In the genomic region with DNA sequence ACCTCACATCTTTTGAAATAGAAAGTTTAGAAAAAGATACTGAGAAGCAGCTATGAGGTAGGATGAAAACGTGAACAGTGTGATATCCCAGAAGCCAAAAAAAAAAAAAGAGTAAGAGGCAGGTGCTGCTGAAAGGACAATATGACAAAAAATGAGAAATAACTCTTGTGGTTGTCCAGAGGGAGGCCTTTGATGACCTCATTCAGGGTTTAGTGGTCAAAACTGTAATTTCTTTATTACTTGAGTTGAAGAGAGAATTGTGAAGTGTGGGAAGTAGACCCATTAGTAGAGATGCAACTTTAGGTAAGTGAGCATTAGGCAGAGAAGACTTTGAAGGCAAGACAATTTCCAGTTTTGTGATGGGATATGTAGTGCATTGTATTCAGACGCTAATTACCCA, we compare ENCODE assay signal across 26 cellular contexts.
DNase-seq lines count a peak whose midpoint lies in the region; ATAC-seq lines count a peak whose summit lies in the region.
"Had no signal": no experiment of that assay in that cellular context is flagged by ENCODE, and none has a peak within 500 bp of the region (broad histone marks: within the 10 kb centered on the region; RNA-seq: fewer than 3 reads in every experiment).

No MANE protein-coding gene starts in this region.

- intact Hi-C loops in left cardiac atrium (cut with DNase I), result no loop called here

- DNase-seq in HT1080 (ENCODE audit: low read depth) (peak; percentile 2), left cardiac atrium (no peak)
- DNase-seq in stimulated activated naive CD4-positive, alpha-beta T cell (lab: John Stamatoyannopoulos, UW), result no peak
- DNase-seq in stimulated activated CD4-positive, alpha-beta T cell treated with anti-CD3 and anti-CD28 coated beads, Interleukin-2, amount 100 ng/mL, for 48 hours, result no peak
- DNase-seq: activated CD8-positive, alpha-beta T cell treated with anti-CD3 and anti-CD28 coated beads for 36 hours; activated naive CD8-positive, alpha-beta T cell treated with anti-CD3 and anti-CD28 coated beads for 36 hours; CD8-positive, alpha-beta T cell; cortex of kidney; DMS 273 treated with DMSO at 0.1 percent for 48 hours; endodermal cell; foreskin melanocyte; H7; left colon; NCI-H1092; NCI-H187 treated with DMSO at 0.1 percent for 48 hours; NCI-H524 treated with DMSO at 0.1 percent for 48 hours; NK-92 treated with Interleukin-12 subunit alpha and Interleukin-12 subunit beta, amount 100 ng/mL, for 24 hours; pancreas; PC-9; stimulated activated CD4-positive, alpha-beta T cell treated with anti-CD3 and anti-CD28 coated beads, Interleukin-1b, Interleukin-23, amount 100 ng/mL, for 48 hours; tibial artery had no signal

- ATAC-seq in GM18520 (IDR thresholded peaks at IDR 0.05; ENCODE audit: unreplicated experiment) (peak; percentile 68), GM21619 (IDR thresholded peaks at IDR 0.05; ENCODE audit: unreplicated experiment) (peak; percentile 60), HG02885 (IDR thresholded peaks at IDR 0.05; ENCODE audit: poor library complexity, unreplicated experiment) (peak; percentile 84), left cardiac atrium (no peak), HG03196 (IDR thresholded peaks at IDR 0.05; ENCODE audit: unreplicated experiment) (no peak)
- ATAC-seq: activated CD8-positive, alpha-beta T cell treated with anti-CD3 and anti-CD28 coated beads for 36 hours; CD8-positive, alpha-beta T cell; left colon; pancreas; Right ventricle myocardium inferior had no signal

Comparison
In these comparisons a context has a peak if more than half of its experiments do, and no peak if none do; other contexts are left out.
1. ATAC-seq: peak in GM18520 (single experiment), GM21619 (single experiment) and HG02885 (single experiment); none in left cardiac atrium (0 of 2) and HG03196 (single experiment).